In the genomic region with DNA sequence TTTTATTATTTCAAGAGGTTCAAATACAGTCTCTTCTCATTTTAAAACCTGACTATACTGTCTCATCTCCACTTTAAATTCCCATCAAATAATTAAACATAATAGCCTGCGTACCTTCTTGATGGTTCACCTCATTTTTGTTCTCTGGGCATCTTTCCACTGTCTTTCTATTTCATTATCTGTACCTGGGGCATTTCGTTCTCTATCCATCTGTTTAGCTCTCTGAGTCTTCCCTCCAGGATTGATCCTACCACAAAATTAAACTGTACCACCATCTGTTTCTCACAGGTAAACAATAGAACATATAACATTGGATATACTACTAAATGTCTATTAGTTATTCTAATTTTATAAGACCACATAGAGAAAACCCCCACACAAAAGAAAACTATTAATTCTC, we compare ENCODE assay signal across 21 cellular contexts.
A peak's percentile ranks its signal among the peaks of the same experiment; 100 is the strongest.
DNase-seq lines count a peak whose midpoint lies in the region; ATAC-seq, FAIRE-seq and TF ChIP-seq lines count a peak whose summit lies in the region.
"Had no signal": no experiment of that assay in that cellular context is flagged by ENCODE, and none has a peak within 500 bp of the region (broad histone marks: within the 10 kb centered on the region; RNA-seq: fewer than 3 reads in every experiment).

No MANE protein-coding gene starts in this region.

- in situ Hi-C loops in G401 (cut with HindIII; ENCODE audit: low sequenced_read_pairs) = no loop called here

- FAIRE-seq in D721Med (lab: Jason Lieb, UNC) = no peak
- FAIRE-seq: A549, GM12878, GM19239, H1 had no signal

- no peak for TF ChIP-seq CTCF in D721Med (IDR thresholded peaks at IDR 0.05; ENCODE audit: insufficient read depth, missing control alignments)

- no peak for ATAC-seq in SK-N-SH treated with all-trans-retinoic acid at 6 μM for 48 hours
- ATAC-seq: A549, GM12878 had no signal

- DNase-seq in G401 (ENCODE audit: low spot score) (peak; percentile 97), NCI-H2171 treated with DMSO at 0.1 percent for 48 hours (lab: John Stamatoyannopoulos, UW) (peak; percentile 74), cerebellar cortex (ENCODE audit: low spot score) (peak; percentile 97), NCI-H1417 treated with DMSO at 0.1 percent for 48 hours (lab: John Stamatoyannopoulos, UW) (no peak), D721Med (ENCODE audit: insufficient read length, low spot score) (no peak)
- DNase-seq: 8988T; ACHN; AML-193; BE2C; CD4-positive, alpha-beta T cell; CD8-positive, alpha-beta memory T cell; DND-41; GDM1; GM23248; H7; HCEC 1CT had no signal

TF ChIP-seq in SK-N-SH treated with all-trans-retinoic acid at 6 μM for 48 hours, 23 proteins besides CTCF, POLR2A, EP300 and RAD21:
- TF ChIP-seq, protein P1, sequence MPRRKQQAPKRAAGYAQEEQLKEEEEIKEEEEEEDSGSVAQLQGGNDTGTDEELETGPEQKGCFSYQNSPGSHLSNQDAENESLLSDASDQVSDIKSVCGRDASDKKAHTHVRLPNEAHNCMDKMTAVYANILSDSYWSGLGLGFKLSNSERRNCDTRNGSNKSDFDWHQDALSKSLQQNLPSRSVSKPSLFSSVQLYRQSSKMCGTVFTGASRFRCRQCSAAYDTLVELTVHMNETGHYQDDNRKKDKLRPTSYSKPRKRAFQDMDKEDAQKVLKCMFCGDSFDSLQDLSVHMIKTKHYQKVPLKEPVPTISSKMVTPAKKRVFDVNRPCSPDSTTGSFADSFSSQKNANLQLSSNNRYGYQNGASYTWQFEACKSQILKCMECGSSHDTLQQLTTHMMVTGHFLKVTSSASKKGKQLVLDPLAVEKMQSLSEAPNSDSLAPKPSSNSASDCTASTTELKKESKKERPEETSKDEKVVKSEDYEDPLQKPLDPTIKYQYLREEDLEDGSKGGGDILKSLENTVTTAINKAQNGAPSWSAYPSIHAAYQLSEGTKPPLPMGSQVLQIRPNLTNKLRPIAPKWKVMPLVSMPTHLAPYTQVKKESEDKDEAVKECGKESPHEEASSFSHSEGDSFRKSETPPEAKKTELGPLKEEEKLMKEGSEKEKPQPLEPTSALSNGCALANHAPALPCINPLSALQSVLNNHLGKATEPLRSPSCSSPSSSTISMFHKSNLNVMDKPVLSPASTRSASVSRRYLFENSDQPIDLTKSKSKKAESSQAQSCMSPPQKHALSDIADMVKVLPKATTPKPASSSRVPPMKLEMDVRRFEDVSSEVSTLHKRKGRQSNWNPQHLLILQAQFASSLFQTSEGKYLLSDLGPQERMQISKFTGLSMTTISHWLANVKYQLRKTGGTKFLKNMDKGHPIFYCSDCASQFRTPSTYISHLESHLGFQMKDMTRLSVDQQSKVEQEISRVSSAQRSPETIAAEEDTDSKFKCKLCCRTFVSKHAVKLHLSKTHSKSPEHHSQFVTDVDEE (CRISPR knock-in tag; IDR thresholded peaks at IDR 0.05) = no peak
- TF ChIP-seq OSR1 (CRISPR knock-in tag; IDR thresholded peaks at IDR 0.05) = no peak
- no peak for TF ChIP-seq ZFP30 (CRISPR knock-in tag; IDR thresholded peaks at IDR 0.05)
- no peak for TF ChIP-seq SNAI2 (CRISPR knock-in tag; IDR thresholded peaks at IDR 0.05)
- TF ChIP-seq GLIS3 (CRISPR knock-in tag; IDR thresholded peaks at IDR 0.05) = no peak
- TF ChIP-seq ESRRG (CRISPR knock-in tag; IDR thresholded peaks at IDR 0.05) = no peak
- no peak for TF ChIP-seq CSDC2 (CRISPR knock-in tag; IDR thresholded peaks at IDR 0.05)
- TF ChIP-seq, protein P2, sequence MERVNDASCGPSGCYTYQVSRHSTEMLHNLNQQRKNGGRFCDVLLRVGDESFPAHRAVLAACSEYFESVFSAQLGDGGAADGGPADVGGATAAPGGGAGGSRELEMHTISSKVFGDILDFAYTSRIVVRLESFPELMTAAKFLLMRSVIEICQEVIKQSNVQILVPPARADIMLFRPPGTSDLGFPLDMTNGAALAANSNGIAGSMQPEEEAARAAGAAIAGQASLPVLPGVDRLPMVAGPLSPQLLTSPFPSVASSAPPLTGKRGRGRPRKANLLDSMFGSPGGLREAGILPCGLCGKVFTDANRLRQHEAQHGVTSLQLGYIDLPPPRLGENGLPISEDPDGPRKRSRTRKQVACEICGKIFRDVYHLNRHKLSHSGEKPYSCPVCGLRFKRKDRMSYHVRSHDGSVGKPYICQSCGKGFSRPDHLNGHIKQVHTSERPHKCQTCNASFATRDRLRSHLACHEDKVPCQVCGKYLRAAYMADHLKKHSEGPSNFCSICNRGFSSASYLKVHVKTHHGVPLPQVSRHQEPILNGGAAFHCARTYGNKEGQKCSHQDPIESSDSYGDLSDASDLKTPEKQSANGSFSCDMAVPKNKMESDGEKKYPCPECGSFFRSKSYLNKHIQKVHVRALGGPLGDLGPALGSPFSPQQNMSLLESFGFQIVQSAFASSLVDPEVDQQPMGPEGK (CRISPR knock-in tag; IDR thresholded peaks at IDR 0.05; ENCODE audit: borderline replicate concordance) = no peak
- no peak for TF ChIP-seq ZNF70 (CRISPR knock-in tag; IDR thresholded peaks at IDR 0.05)
TF ChIP-seq in SK-N-SH treated with all-trans-retinoic acid at 6 μM for 48 hours: peak in this region for 0.

Comparison
In these comparisons a context has a peak if more than half of its experiments do, and no peak if none do; other contexts are left out.
1. DNase-seq: peak in G401 (single experiment), NCI-H2171 treated with DMSO at 0.1 percent for 48 hours (single experiment) and cerebellar cortex (single experiment); none in NCI-H1417 treated with DMSO at 0.1 percent for 48 hours (single experiment) and D721Med (single experiment).